In genomic region chr3:186969607-186970006, GRCh38 we compare ENCODE assay signal across 20 cellular contexts. TPM values are rescaled to one million over a fixed set of nuclear protein-coding genes. Genes with fewer than 3 reads are reported as not detected.
A peak's percentile ranks its signal among the peaks of the same experiment; 100 is the strongest.
DNase-seq lines count a peak whose midpoint lies in the region; ATAC-seq and TF ChIP-seq lines count a peak whose summit lies in the region.
"Had no signal": no experiment of that assay in that cellular context is flagged by ENCODE, and none has a peak within 500 bp of the region (broad histone marks: within the 10 kb centered on the region; RNA-seq: fewer than 3 reads in every experiment).

No MANE protein-coding gene starts in this region.

- H3K4ac ChIP-seq in trophoblast cell (ENCODE audit: low read depth, low read length): no peak overlapping the region

- H2AK5ac ChIP-seq in trophoblast cell (ENCODE audit: low read length): no peak overlapping the region

- H3K4me2 ChIP-seq in trophoblast cell (ENCODE audit: low read length): no peak overlapping the region
- H3K4me2 ChIP-seq: A549 had no signal

- no peaks in the 10 kb centered on the region for H3K9me3 Mint-ChIP-seq in activated CD8-positive, alpha-beta T cell treated with anti-CD3 and anti-CD28 coated beads for 36 hours
- H3K9me3 Mint-ChIP-seq in activated CD8-positive, alpha-beta T cell treated with anti-CD3 and anti-CD28 coated beads, Interleukin-2, amount 10 ng/mL, durations not matched to agents 7 days and 5 days (ENCODE audit: insufficient read depth): no peaks in the 10 kb centered on the region
- peaks cover 3% of the 10 kb centered on the region for H3K9me3 Mint-ChIP-seq in glutamatergic neuron (ENCODE audit: unreplicated experiment)
- H3K9me3 Mint-ChIP-seq in stimulated activated effector memory CD8-positive, alpha-beta T cell treated with anti-CD3 and anti-CD28 coated beads, Interleukin-12 subunit alpha, Interleukin-12 subunit beta, amount 100 ng/mL, for 72 hours: no peaks in the 10 kb centered on the region

- no peaks in the 10 kb centered on the region for H3K79me2 ChIP-seq in trophoblast cell (ENCODE audit: control insufficient read depth, insufficient read depth, low read length, poor library complexity)

- ATAC-seq in activated CD8-positive, alpha-beta T cell treated with anti-CD3 and anti-CD28 coated beads for 36 hours: no peak
- ATAC-seq in activated CD8-positive, alpha-beta T cell treated with anti-CD3 and anti-CD28 coated beads, Interleukin-2, amount 10 ng/mL, durations not matched to agents 7 days and 5 days: no peak
- no peak for ATAC-seq in stimulated activated effector memory CD8-positive, alpha-beta T cell treated with anti-CD3 and anti-CD28 coated beads, Interleukin-12 subunit alpha, Interleukin-12 subunit beta, amount 100 ng/mL, for 72 hours
- ATAC-seq: A549, HCT116 had no signal

- H3K4me3 ChIP-seq in trophoblast cell (ENCODE audit: low read depth, low read length): no peak overlapping the region
- H3K4me3 ChIP-seq: A549, sigmoid colon, transverse colon had no signal

- H3K27ac ChIP-seq in VCaP (peak overlapping the region; percentile 68), trophoblast cell (ENCODE audit: low read depth, low read length) (no peak overlapping the region)
- H3K27ac ChIP-seq: A549, neutrophil, transverse colon had no signal

- peaks cover 53% of the 10 kb centered on the region for H3K4me1 Mint-ChIP-seq in activated CD8-positive, alpha-beta T cell treated with anti-CD3 and anti-CD28 coated beads for 36 hours (ENCODE audit: low read depth)
- peaks cover 38% of the 10 kb centered on the region for H3K4me1 Mint-ChIP-seq in activated CD8-positive, alpha-beta T cell treated with anti-CD3 and anti-CD28 coated beads, Interleukin-2, amount 10 ng/mL, durations not matched to agents 7 days and 5 days (ENCODE audit: low read depth)
- peaks cover 8% of the 10 kb centered on the region for H3K4me1 Mint-ChIP-seq in glutamatergic neuron (ENCODE audit: low read depth, unreplicated experiment)
- peaks cover 67% of the 10 kb centered on the region for H3K4me1 Mint-ChIP-seq in stimulated activated effector memory CD8-positive, alpha-beta T cell treated with anti-CD3 and anti-CD28 coated beads, Interleukin-12 subunit alpha, Interleukin-12 subunit beta, amount 100 ng/mL, for 72 hours

- peak overlapping the region; percentile 59 for H3K27ac Mint-ChIP-seq in activated CD8-positive, alpha-beta T cell treated with anti-CD3 and anti-CD28 coated beads for 36 hours
- no peak overlapping the region for H3K27ac Mint-ChIP-seq in activated CD8-positive, alpha-beta T cell treated with anti-CD3 and anti-CD28 coated beads, Interleukin-2, amount 10 ng/mL, durations not matched to agents 7 days and 5 days
- peak overlapping the region; percentile 4 for H3K27ac Mint-ChIP-seq in glutamatergic neuron (ENCODE audit: unreplicated experiment)
- H3K27ac Mint-ChIP-seq in stimulated activated effector memory CD8-positive, alpha-beta T cell treated with anti-CD3 and anti-CD28 coated beads, Interleukin-12 subunit alpha, Interleukin-12 subunit beta, amount 100 ng/mL, for 72 hours: peak overlapping the region; percentile 43

- H3K36me3 ChIP-seq in trophoblast cell (ENCODE audit: control insufficient read depth in 1 of 2, insufficient read depth in 2 of 2, low read length in 2 of 2): no peaks in the 10 kb centered on the region
- H3K36me3 ChIP-seq: sigmoid colon, transverse colon had no signal

- no peaks in the 10 kb centered on the region for H3K79me1 ChIP-seq in trophoblast cell (ENCODE audit: low read length)

- no peak overlapping the region for H2BK120ac ChIP-seq in trophoblast cell (ENCODE audit: insufficient read depth, low read length, poor library complexity)

- H3K36me3 Mint-ChIP-seq in activated CD8-positive, alpha-beta T cell treated with anti-CD3 and anti-CD28 coated beads for 36 hours (ENCODE audit: low read depth): peaks cover 53% of the 10 kb centered on the region
- H3K36me3 Mint-ChIP-seq in activated CD8-positive, alpha-beta T cell treated with anti-CD3 and anti-CD28 coated beads, Interleukin-2, amount 10 ng/mL, durations not matched to agents 7 days and 5 days (ENCODE audit: low read depth): peaks cover 66% of the 10 kb centered on the region
- peaks cover 8% of the 10 kb centered on the region for H3K36me3 Mint-ChIP-seq in glutamatergic neuron (ENCODE audit: unreplicated experiment)
- peaks cover 88% of the 10 kb centered on the region for H3K36me3 Mint-ChIP-seq in stimulated activated effector memory CD8-positive, alpha-beta T cell treated with anti-CD3 and anti-CD28 coated beads, Interleukin-12 subunit alpha, Interleukin-12 subunit beta, amount 100 ng/mL, for 72 hours

- DNase-seq in activated CD8-positive, alpha-beta T cell treated with anti-CD3 and anti-CD28 coated beads for 36 hours: no peak
- no peak for DNase-seq in activated CD8-positive, alpha-beta T cell treated with anti-CD3 and anti-CD28 coated beads, Interleukin-2, amount 10 ng/mL, durations not matched to agents 7 days and 5 days
- DNase-seq in glutamatergic neuron (no peak), trophoblast cell (no peak), kidney glomerular epithelial cell (lab: John Stamatoyannopoulos, UW) (no peak), C1 segment of cervical spinal cord (lab: John Stamatoyannopoulos, UW) (no peak)
- DNase-seq in stimulated activated effector memory CD8-positive, alpha-beta T cell treated with anti-CD3 and anti-CD28 coated beads, Interleukin-12 subunit alpha, Interleukin-12 subunit beta, amount 100 ng/mL, for 72 hours (ENCODE audit: low spot score in 2 of 2): no peak
- DNase-seq: activated naive CD4-positive, alpha-beta T cell treated with anti-CD3 and anti-CD28 coated beads, Interleukin-2, amount 50 U/mL, for 16 hours; COR-L47; GF-D8; mesenchymal stem cell; NCI-H1436; NCI-H2227 treated with DMSO at 0.1 percent for 48 hours; sigmoid colon; stimulated activated CD4-positive, alpha-beta T cell treated with anti-CD3 and anti-CD28 coated beads, Interleukin-2, amount 100 ng/mL, for 48 hours; transverse colon had no signal

- TF ChIP-seq CTCF in activated CD8-positive, alpha-beta T cell treated with anti-CD3 and anti-CD28 coated beads for 36 hours (IDR thresholded peaks at IDR 0.05): no peak
- no peak for TF ChIP-seq CTCF in VCaP (conservative IDR thresholded peaks at IDR 0.05)
- no peak for TF ChIP-seq CTCF in glutamatergic neuron (IDR thresholded peaks at IDR 0.05; ENCODE audit: partially characterized antibody, unreplicated experiment)

- no peaks in the 10 kb centered on the region for H3K27me3 Mint-ChIP-seq in activated CD8-positive, alpha-beta T cell treated with anti-CD3 and anti-CD28 coated beads for 36 hours
- no peaks in the 10 kb centered on the region for H3K27me3 Mint-ChIP-seq in activated CD8-positive, alpha-beta T cell treated with anti-CD3 and anti-CD28 coated beads, Interleukin-2, amount 10 ng/mL, durations not matched to agents 7 days and 5 days (ENCODE audit: low read depth)
- H3K27me3 Mint-ChIP-seq in glutamatergic neuron (ENCODE audit: unreplicated experiment): peaks cover 6% of the 10 kb centered on the region

- intact Hi-C loops in activated CD8-positive, alpha-beta T cell treated with anti-CD3 and anti-CD28 coated beads for 36 hours (cut with micrococcal nuclease): no loop called here

- H3K4me1 ChIP-seq in trophoblast cell (ENCODE audit: control insufficient read depth in 1 of 2, insufficient read depth in 2 of 2, low read length in 2 of 2): no peaks in the 10 kb centered on the region
- H3K4me1 ChIP-seq: A549, sigmoid colon, transverse colon had no signal

- H3K9me3 ChIP-seq in trophoblast cell (ENCODE audit: insufficient read depth, low read depth, low read length): peaks cover 1% of the 10 kb centered on the region
- H3K9me3 ChIP-seq: A549, neutrophil, sigmoid colon, transverse colon had no signal

- POLR2A ChIA-PET in activated CD8-positive, alpha-beta T cell treated with anti-CD3 and anti-CD28 coated beads for 36 hours (lab: Charles Lee): no interaction called here
- POLR2A ChIA-PET in activated CD8-positive, alpha-beta T cell treated with anti-CD3 and anti-CD28 coated beads, Interleukin-2, amount 10 ng/mL, durations not matched to agents 7 days and 5 days (lab: Charles Lee): no interaction called here

- no peak overlapping the region for H3K18ac ChIP-seq in trophoblast cell (ENCODE audit: low read length)

- CTCF ChIA-PET in activated CD8-positive, alpha-beta T cell treated with anti-CD3 and anti-CD28 coated beads for 36 hours (lab: Charles Lee): interaction anchor here (2.1 kb wide), 1 partner anchor 120 kb away, joined by 6 read pairs; no protein-coding TSS in a partner anchor
- CTCF ChIA-PET in activated CD8-positive, alpha-beta T cell treated with anti-CD3 and anti-CD28 coated beads, Interleukin-2, amount 10 ng/mL, durations not matched to agents 7 days and 5 days (lab: Charles Lee): interaction anchor here (0.6 to 2.5 kb wide), 6 partner anchors 10 to 710 kb away, joined by 3 to 11 read pairs (median 3); no protein-coding TSS in a partner anchor

- H3K14ac ChIP-seq in trophoblast cell (ENCODE audit: low read length): no peak overlapping the region

- no peak overlapping the region for H2BK5ac ChIP-seq in trophoblast cell (ENCODE audit: low read depth, low read length, poor library complexity)

- no peak overlapping the region for H3K23ac ChIP-seq in trophoblast cell (ENCODE audit: low read length)

- H3K27me3 ChIP-seq in trophoblast cell (ENCODE audit: insufficient read depth, low read length): no peaks in the 10 kb centered on the region
- H3K27me3 ChIP-seq: neutrophil, sigmoid colon, transverse colon had no signal

- no peak overlapping the region for H4K91ac ChIP-seq in trophoblast cell (ENCODE audit: low read depth, low read length)

- H4K12ac ChIP-seq in trophoblast cell (ENCODE audit: low read depth, low read length): no peak overlapping the region

- no peak overlapping the region for H3K4me3 Mint-ChIP-seq in activated CD8-positive, alpha-beta T cell treated with anti-CD3 and anti-CD28 coated beads for 36 hours
- no peak overlapping the region for H3K4me3 Mint-ChIP-seq in activated CD8-positive, alpha-beta T cell treated with anti-CD3 and anti-CD28 coated beads, Interleukin-2, amount 10 ng/mL, durations not matched to agents 7 days and 5 days
- no peak overlapping the region for H3K4me3 Mint-ChIP-seq in glutamatergic neuron (ENCODE audit: unreplicated experiment)
- no peak overlapping the region for H3K4me3 Mint-ChIP-seq in stimulated activated effector memory CD8-positive, alpha-beta T cell treated with anti-CD3 and anti-CD28 coated beads, Interleukin-12 subunit alpha, Interleukin-12 subunit beta, amount 100 ng/mL, for 72 hours

- WGBS in trophoblast cell (ENCODE audit: extremely low coverage, insufficient coverage, insufficient read length): no CpG with 5 or more reads among the region's 7 CpGs

- H4K8ac ChIP-seq in trophoblast cell (ENCODE audit: low read depth, low read length): no peak overlapping the region

- H3K9ac ChIP-seq in trophoblast cell (ENCODE audit: low read length): no peak overlapping the region

- H2AFZ ChIP-seq in trophoblast cell (ENCODE audit: insufficient read depth, low read length, poor library complexity): no peak overlapping the region

- no peak overlapping the region for H2BK12ac ChIP-seq in trophoblast cell (ENCODE audit: low read length)

RNA-seq across cellular contexts. Expression of gene ST6GAL1, which starts 39.3 kb away (rescaled TPM):
- total RNA-seq in activated CD8-positive, alpha-beta T cell treated with anti-CD3 and anti-CD28 coated beads for 36 hours: 10 to 100 TPM; 84.6 to 99.2 TPM
- 100 to 1,000 TPM in 1 of 2 experiments, 10 to 100 TPM in 1; 99.1 to 109 TPM for total RNA-seq in activated CD8-positive, alpha-beta T cell treated with anti-CD3 and anti-CD28 coated beads, Interleukin-2, amount 10 ng/mL, durations not matched to agents 7 days and 5 days
- total RNA-seq in glutamatergic neuron (ENCODE audit: unreplicated experiment): 156 TPM
- polyA plus RNA-seq in trophoblast cell (2013): 4.2 and 4.5 TPM in 2 replicates
